ENCODE assay signal across 15 cellular contexts in genomic region chr20:24782221-24782620, GRCh38.
"Had no signal": no experiment of that assay in that cellular context is flagged by ENCODE, and none has a peak within 500 bp of the region (broad histone marks: within the 10 kb centered on the region; RNA-seq: fewer than 3 reads in every experiment).

No MANE protein-coding gene starts in this region.

- H3K27me3 ChIP-seq: colonic mucosa had no signal

- H3K4me3 Mint-ChIP-seq: activated T-cell treated with anti-CD3 and anti-CD28 coated beads, Interleukin-2, amount 50 U/mL, for 4 hours; nephron progenitor cell; stimulated activated naive CD8-positive, alpha-beta T cell treated with anti-CD3 and anti-CD28 coated beads, Interleukin-15, amount 100 ng/mL, for 72 hours; T-helper 1 cell treated with Interleukin-12 subunit alpha and Interleukin-12 subunit beta and Interleukin-4 antibody, amounts not matched to agents 30 μg/mL and 1 μg/mL, for 36 hours; type B pancreatic cell had no signal

- H3K4me1 ChIP-seq: colonic mucosa, gastrocnemius medialis had no signal

- DNase-seq: activated CD4-positive, alpha-beta T cell treated with anti-CD3 and anti-CD28 coated beads, Interleukin-2, amount 50 U/mL, for 1 hour; activated CD8-positive, alpha-beta memory T cell treated with anti-CD3 and anti-CD28 coated beads, Interleukin-2, amount 50 U/mL, for 4 hours; activated T-cell treated with anti-CD3 and anti-CD28 coated beads, Interleukin-2, amount 50 U/mL, for 4 hours; amniotic stem cell; colonic mucosa; gastrocnemius medialis; midbrain; stimulated activated CD4-positive, alpha-beta T cell treated with anti-CD3 and anti-CD28 coated beads, Interleukin-15, amount 100 ng/mL, for 24 hours; stimulated activated CD4-positive, alpha-beta T cell treated with anti-CD3 and anti-CD28 coated beads, Interleukin-4, amount 100 ng/mL, for 1 hour; stimulated activated naive CD8-positive, alpha-beta T cell treated with anti-CD3 and anti-CD28 coated beads, Interleukin-15, amount 100 ng/mL, for 72 hours had no signal

- H3K9me3 ChIP-seq: colonic mucosa, gastrocnemius medialis had no signal

- H3K27ac Mint-ChIP-seq: nephron progenitor cell; stimulated activated naive CD8-positive, alpha-beta T cell treated with anti-CD3 and anti-CD28 coated beads, Interleukin-15, amount 100 ng/mL, for 72 hours; T-helper 1 cell treated with Interleukin-12 subunit alpha and Interleukin-12 subunit beta and Interleukin-4 antibody, amounts not matched to agents 30 μg/mL and 1 μg/mL, for 36 hours; type B pancreatic cell had no signal

- H3K4me3 ChIP-seq: colonic mucosa, gastrocnemius medialis had no signal

- H3K36me3 ChIP-seq: colonic mucosa, gastrocnemius medialis had no signal

- H3K9me3 Mint-ChIP-seq: activated naive CD4-positive, alpha-beta T cell treated with anti-CD3 and anti-CD28 coated beads, Interleukin-2, amount 50 U/mL, for 72 hours; activated T-cell treated with anti-CD3 and anti-CD28 coated beads, Interleukin-2, amount 50 U/mL, for 4 hours; nephron progenitor cell; stimulated activated naive CD8-positive, alpha-beta T cell treated with anti-CD3 and anti-CD28 coated beads, Interleukin-15, amount 100 ng/mL, for 72 hours; T-helper 1 cell treated with Interleukin-12 subunit alpha and Interleukin-12 subunit beta and Interleukin-4 antibody, amounts not matched to agents 30 μg/mL and 1 μg/mL, for 36 hours; type B pancreatic cell had no signal

- H3K36me3 Mint-ChIP-seq: activated naive CD4-positive, alpha-beta T cell treated with anti-CD3 and anti-CD28 coated beads, Interleukin-2, amount 50 U/mL, for 72 hours; type B pancreatic cell had no signal

- ATAC-seq: activated naive CD4-positive, alpha-beta T cell treated with anti-CD3 and anti-CD28 coated beads, Interleukin-2, amount 50 U/mL, for 72 hours; activated T-cell treated with anti-CD3 and anti-CD28 coated beads, Interleukin-2, amount 50 U/mL, for 4 hours; gastrocnemius medialis; stimulated activated naive CD8-positive, alpha-beta T cell treated with anti-CD3 and anti-CD28 coated beads, Interleukin-15, amount 100 ng/mL, for 72 hours had no signal

- FAIRE-seq: keratinocyte had no signal

- H3K27ac ChIP-seq: colonic mucosa, gastrocnemius medialis had no signal
